Comparison of ENCODE assay signal across 8 cellular contexts in genomic region chr12:11651377-11651776, GRCh38. TPM values are rescaled to one million over a fixed set of nuclear protein-coding genes. Genes with fewer than 3 reads are reported as not detected.
DNase-seq lines count a peak whose midpoint lies in the region; ATAC-seq and TF ChIP-seq lines count a peak whose summit lies in the region.

No MANE protein-coding gene starts in this region.

- peak overlapping the region; percentile 94 for H3K4me2 ChIP-seq in OCI-LY3 (ENCODE audit: low read length)

- DNase-seq in CD4-positive, CD25-positive, alpha-beta regulatory T cell, result no peak
- no peak for DNase-seq in effector memory CD4-positive, alpha-beta T cell
- DNase-seq in SKM-1 treated with dmso at 0.1 percent for 144 hours (lab: John Stamatoyannopoulos, UW; ENCODE audit: unreplicated experiment) (no peak), left lobe of liver (ENCODE audit: low spot score) (no peak)

- H3K79me2 ChIP-seq in OCI-LY3 (ENCODE audit: low read length), result peaks cover 67% of the 10 kb centered on the region

- peak overlapping the region; percentile 81 to 94 (median 87) for H3K27ac Mint-ChIP-seq in CD4-positive, CD25-positive, alpha-beta regulatory T cell

- peaks cover 31% of the 10 kb centered on the region for H4K20me1 ChIP-seq in OCI-LY3 (ENCODE audit: insufficient read depth, low read length)

- H3K27ac ChIP-seq in CD4-positive, CD25-positive, alpha-beta regulatory T cell (ENCODE audit: insufficient read depth, low read length, poor library complexity, severe bottlenecking), result no peak overlapping the region
- peak overlapping the region; percentile 93 for H3K27ac ChIP-seq in OCI-LY3 (ENCODE audit: low read length)
- peak overlapping the region; percentile 79 for H3K27ac ChIP-seq in effector memory CD4-positive, alpha-beta T cell (ENCODE audit: insufficient read depth, low read length, poor library complexity, severe bottlenecking)

- H3K4me1 ChIP-seq in CD4-positive, CD25-positive, alpha-beta regulatory T cell (ENCODE audit: control insufficient read depth, insufficient read depth, low read length, poor library complexity, severe bottlenecking), result peaks cover 46% of the 10 kb centered on the region
- H3K4me1 ChIP-seq in OCI-LY3 (ENCODE audit: low read length) (peaks cover 65% of the 10 kb centered on the region), neuron (ENCODE audit: insufficient read depth, low read length) (peaks cover 23% of the 10 kb centered on the region)
- H3K4me1 ChIP-seq in effector memory CD4-positive, alpha-beta T cell (ENCODE audit: control insufficient read depth, insufficient read depth, low read length, poor library complexity, severe bottlenecking), result peaks cover 19% of the 10 kb centered on the region

- peak overlapping the region; percentile 95 for H3K9ac ChIP-seq in OCI-LY3 (ENCODE audit: low read length)

- no peaks in the 10 kb centered on the region for H3K36me3 ChIP-seq in CD4-positive, CD25-positive, alpha-beta regulatory T cell (ENCODE audit: control insufficient read depth, insufficient read depth, low read length)
- H3K36me3 ChIP-seq in OCI-LY3 (replicated peaks; ENCODE audit: low read depth, low read length) (no peaks in the 10 kb centered on the region), neuron (ENCODE audit: insufficient read depth, low read length) (no peaks in the 10 kb centered on the region)
- no peaks in the 10 kb centered on the region for H3K36me3 ChIP-seq in effector memory CD4-positive, alpha-beta T cell (ENCODE audit: control insufficient read depth, insufficient read depth, low read length)

- peaks cover 24 to 58% (median 45%) of the 10 kb centered on the region in 4 donors for H3K4me1 Mint-ChIP-seq in CD4-positive, CD25-positive, alpha-beta regulatory T cell

- H2AFZ ChIP-seq in OCI-LY3 (ENCODE audit: low read depth, low read length), result no peak overlapping the region
- H2AFZ ChIP-seq in neuron (ENCODE audit: low read depth, low read length), result peak overlapping the region; percentile 13

- H3K4me3 Mint-ChIP-seq in CD4-positive, CD25-positive, alpha-beta regulatory T cell, result peak overlapping the region; percentile 88 to 98 (median 97)

- peaks cover 3% of the 10 kb centered on the region for H3K36me3 Mint-ChIP-seq in CD4-positive, CD25-positive, alpha-beta regulatory T cell

- no peak for TF ChIP-seq CTCF in OCI-LY3 (IDR thresholded peaks at IDR 0.05; ENCODE audit: low read depth, low read length)

- no peaks in the 10 kb centered on the region for H3K27me3 ChIP-seq in CD4-positive, CD25-positive, alpha-beta regulatory T cell (ENCODE audit: control insufficient read depth, insufficient read depth, low read length)
- H3K27me3 ChIP-seq in OCI-LY3 (ENCODE audit: low read depth, low read length) (no peaks in the 10 kb centered on the region), neuron (ENCODE audit: insufficient read depth, low read length) (no peaks in the 10 kb centered on the region)
- H3K27me3 ChIP-seq in effector memory CD4-positive, alpha-beta T cell (replicated peaks; ENCODE audit: control insufficient read depth, insufficient read depth, low read length, poor library complexity, severe bottlenecking), result no peaks in the 10 kb centered on the region

- peaks cover 0 to 4% (median 0%) of the 10 kb centered on the region in 7 donors for H3K9me3 Mint-ChIP-seq in CD4-positive, CD25-positive, alpha-beta regulatory T cell

- no peaks in the 10 kb centered on the region for H3K9me3 ChIP-seq in CD4-positive, CD25-positive, alpha-beta regulatory T cell (ENCODE audit: control insufficient read depth in 2 of 2, low read length in 2 of 2)
- H3K9me3 ChIP-seq in OCI-LY3 (ENCODE audit: insufficient read depth, low read length), result no peaks in the 10 kb centered on the region
- no peaks in the 10 kb centered on the region for H3K9me3 ChIP-seq in effector memory CD4-positive, alpha-beta T cell (ENCODE audit: control insufficient read depth, low read length)
- no peaks in the 10 kb centered on the region for H3K9me3 ChIP-seq in neuron (ENCODE audit: low read length)

- no peaks in the 10 kb centered on the region for H3K27me3 Mint-ChIP-seq in CD4-positive, CD25-positive, alpha-beta regulatory T cell

- H3K4me3 ChIP-seq in CD4-positive, CD25-positive, alpha-beta regulatory T cell (ENCODE audit: low read depth, low read length), result peak overlapping the region; percentile 89
- H3K4me3 ChIP-seq in OCI-LY3 (ENCODE audit: low read length) (peak overlapping the region; percentile 86), neuron (ENCODE audit: low read length) (peak overlapping the region; percentile 80)
- peak overlapping the region; percentile 92 for H3K4me3 ChIP-seq in effector memory CD4-positive, alpha-beta T cell (ENCODE audit: insufficient read depth, low read depth, low read length, poor library complexity, severe bottlenecking)

- ATAC-seq in CD4-positive, CD25-positive, alpha-beta regulatory T cell (ENCODE audit: low read depth in 2 of 2), result no peak
- ATAC-seq in HG03469 (IDR thresholded peaks at IDR 0.05; ENCODE audit: unreplicated experiment), result no peak
- ATAC-seq in HG02870 (IDR thresholded peaks at IDR 0.05; ENCODE audit: unreplicated experiment), result no peak
- ATAC-seq in left lobe of liver, result no peak

RNA-seq across cellular contexts. Expression of gene ETV6, which starts 1.9 kb away (rescaled TPM):
- total RNA-seq in CD4-positive, CD25-positive, alpha-beta regulatory T cell, result 62.5 TPM
- 1 to 10 TPM; 2.5 to 4.2 (median 3.5) TPM for polyA plus RNA-seq in CD4-positive, CD25-positive, alpha-beta regulatory T cell
- 10.8 TPM for total RNA-seq in left lobe of liver
